12 cellular contexts compared by ENCODE assay signal in genomic region chr7:106604303-106604918, GRCh38. TPM values are rescaled to one million over a fixed set of nuclear protein-coding genes. Genes with fewer than 3 reads are reported as not detected.
A peak's percentile ranks its signal among the peaks of the same experiment; 100 is the strongest.
DNase-seq lines count a peak whose midpoint lies in the region; ATAC-seq and TF ChIP-seq lines count a peak whose summit lies in the region.
"Had no signal": no experiment of that assay in that cellular context is flagged by ENCODE, and none has a peak within 500 bp of the region (broad histone marks: within the 10 kb centered on the region; RNA-seq: fewer than 3 reads in every experiment).

No MANE protein-coding gene starts in this region.

- H3K27ac Mint-ChIP-seq in CD4-positive, CD25-positive, alpha-beta regulatory T cell: peak overlapping the region; percentile 12 to 37 (median 22)
- no peak overlapping the region for H3K27ac Mint-ChIP-seq in T-helper 2 cell treated with Interferon-gamma antibody and Interleukin-4, amounts not matched to agents 5 μg/mL and 100 μg/mL, for 36 hours
- H3K27ac Mint-ChIP-seq in chondrocyte (ENCODE audit: unreplicated experiment): no peak overlapping the region

- H3K27me3 Mint-ChIP-seq in CD4-positive, CD25-positive, alpha-beta regulatory T cell: peaks cover 6% of the 10 kb centered on the region
- H3K27me3 Mint-ChIP-seq in T-helper 2 cell treated with Interferon-gamma antibody and Interleukin-4, amounts not matched to agents 5 μg/mL and 100 μg/mL, for 36 hours (ENCODE audit: low read depth): peaks cover 3% of the 10 kb centered on the region
- H3K27me3 Mint-ChIP-seq in chondrocyte (ENCODE audit: low read depth): no peaks in the 10 kb centered on the region

- H3K36me3 Mint-ChIP-seq in CD4-positive, CD25-positive, alpha-beta regulatory T cell: no peaks in the 10 kb centered on the region
- no peaks in the 10 kb centered on the region for H3K36me3 Mint-ChIP-seq in T-helper 2 cell treated with Interferon-gamma antibody and Interleukin-4, amounts not matched to agents 5 μg/mL and 100 μg/mL, for 36 hours (ENCODE audit: low read depth)
- H3K36me3 Mint-ChIP-seq in chondrocyte (ENCODE audit: low read depth): no peaks in the 10 kb centered on the region

- H3K27ac ChIP-seq in CD4-positive, CD25-positive, alpha-beta regulatory T cell (ENCODE audit: insufficient read depth, low read length, poor library complexity, severe bottlenecking): peak overlapping the region; percentile 60
- peak overlapping the region; percentile 22 for H3K27ac ChIP-seq in effector memory CD4-positive, alpha-beta T cell (ENCODE audit: insufficient read depth, low read length, poor library complexity, severe bottlenecking)
- H3K27ac ChIP-seq: body of pancreas, epithelial cell of prostate, tibial artery had no signal

- no peak overlapping the region for H3K4me3 ChIP-seq in CD4-positive, CD25-positive, alpha-beta regulatory T cell (ENCODE audit: low read depth, low read length)
- no peak overlapping the region for H3K4me3 ChIP-seq in effector memory CD4-positive, alpha-beta T cell (ENCODE audit: insufficient read depth, low read depth, low read length, poor library complexity, severe bottlenecking)
- H3K4me3 ChIP-seq: body of pancreas, tibial artery had no signal

- no peaks in the 10 kb centered on the region for H3K36me3 ChIP-seq in CD4-positive, CD25-positive, alpha-beta regulatory T cell (ENCODE audit: control insufficient read depth, insufficient read depth, low read length)
- H3K36me3 ChIP-seq in effector memory CD4-positive, alpha-beta T cell (ENCODE audit: control insufficient read depth, insufficient read depth, low read length): no peaks in the 10 kb centered on the region
- H3K36me3 ChIP-seq: tibial artery had no signal

- H3K9me3 ChIP-seq in CD4-positive, CD25-positive, alpha-beta regulatory T cell (ENCODE audit: control insufficient read depth in 2 of 2, low read length in 2 of 2): no peaks in the 10 kb centered on the region
- H3K9me3 ChIP-seq in effector memory CD4-positive, alpha-beta T cell (ENCODE audit: control insufficient read depth, low read length): no peaks in the 10 kb centered on the region
- H3K9me3 ChIP-seq: body of pancreas, tibial artery had no signal

- H3K27me3 ChIP-seq in CD4-positive, CD25-positive, alpha-beta regulatory T cell (ENCODE audit: control insufficient read depth, insufficient read depth, low read length): no peaks in the 10 kb centered on the region
- H3K27me3 ChIP-seq in effector memory CD4-positive, alpha-beta T cell (replicated peaks; ENCODE audit: control insufficient read depth, insufficient read depth, low read length, poor library complexity, severe bottlenecking): no peaks in the 10 kb centered on the region
- H3K27me3 ChIP-seq: body of pancreas, tibial artery had no signal

- H3K4me3 Mint-ChIP-seq in CD4-positive, CD25-positive, alpha-beta regulatory T cell: no peak overlapping the region
- no peak overlapping the region for H3K4me3 Mint-ChIP-seq in T-helper 2 cell treated with Interferon-gamma antibody and Interleukin-4, amounts not matched to agents 5 μg/mL and 100 μg/mL, for 36 hours
- H3K4me3 Mint-ChIP-seq in chondrocyte (ENCODE audit: unreplicated experiment): no peak overlapping the region

- TF ChIP-seq CTCF in chondrocyte (IDR thresholded peaks at IDR 0.05): no peak

- ATAC-seq in CD4-positive, CD25-positive, alpha-beta regulatory T cell (ENCODE audit: low read depth in 2 of 2): peak; percentile 76 to 86
- ATAC-seq in GM19035 (IDR thresholded peaks at IDR 0.05; ENCODE audit: unreplicated experiment): no peak
- ATAC-seq: body of pancreas had no signal

- peaks cover 0 to 11% (median 1%) of the 10 kb centered on the region in 4 donors for H3K4me1 Mint-ChIP-seq in CD4-positive, CD25-positive, alpha-beta regulatory T cell
- peaks cover 5% of the 10 kb centered on the region for H3K4me1 Mint-ChIP-seq in T-helper 2 cell treated with Interferon-gamma antibody and Interleukin-4, amounts not matched to agents 5 μg/mL and 100 μg/mL, for 36 hours (ENCODE audit: low read depth)
- peaks cover 7% of the 10 kb centered on the region for H3K4me1 Mint-ChIP-seq in chondrocyte (ENCODE audit: low read depth)

- H3K9me3 Mint-ChIP-seq in CD4-positive, CD25-positive, alpha-beta regulatory T cell: no peaks in the 10 kb centered on the region
- H3K9me3 Mint-ChIP-seq in T-helper 2 cell treated with Interferon-gamma antibody and Interleukin-4, amounts not matched to agents 5 μg/mL and 100 μg/mL, for 36 hours: no peaks in the 10 kb centered on the region
- no peaks in the 10 kb centered on the region for H3K9me3 Mint-ChIP-seq in chondrocyte (ENCODE audit: low read depth)

- no peaks in the 10 kb centered on the region for H3K4me1 ChIP-seq in CD4-positive, CD25-positive, alpha-beta regulatory T cell (ENCODE audit: control insufficient read depth, insufficient read depth, low read length, poor library complexity, severe bottlenecking)
- no peaks in the 10 kb centered on the region for H3K4me1 ChIP-seq in effector memory CD4-positive, alpha-beta T cell (ENCODE audit: control insufficient read depth, insufficient read depth, low read length, poor library complexity, severe bottlenecking)

- DNase-seq in CD4-positive, CD25-positive, alpha-beta regulatory T cell: peak; percentile 12 to 77 (median 46)
- peak; percentile 62 for DNase-seq in DMS53 (lab: John Stamatoyannopoulos, UW)
- DNase-seq in T-helper 2 cell treated with Interferon-gamma antibody and Interleukin-4, amounts not matched to agents 5 μg/mL and 100 μg/mL, for 36 hours (ENCODE audit: low spot score): peak; percentile 41
- peak; percentile 5 to 23 (median 12) for DNase-seq in effector memory CD4-positive, alpha-beta T cell
- DNase-seq in chondrocyte (ENCODE audit: low spot score): no peak
- DNase-seq in NCI-H1930 (lab: John Stamatoyannopoulos, UW): no peak
- DNase-seq: activated CD8-positive, alpha-beta memory T cell treated with anti-CD3 and anti-CD28 coated beads, Interleukin-2, amount 50 U/mL, for 48 hours; body of pancreas; NCI-H1694; tibial artery had no signal

RNA-seq across cellular contexts. Expression of gene CCDC71L, which starts 56.5 kb away (rescaled TPM):
- 19.3 TPM for total RNA-seq in CD4-positive, CD25-positive, alpha-beta regulatory T cell
- 1 to 10 TPM; 3.5 to 6.4 (median 4.6) TPM for polyA plus RNA-seq in CD4-positive, CD25-positive, alpha-beta regulatory T cell
- 22.0 to 24.5 TPM (median 23.1 TPM) in 3 replicates for total RNA-seq in chondrocyte

Comparison
In these comparisons a context has a peak if more than half of its experiments do, and no peak if none do; other contexts are left out.
1. DNase-seq: peak in CD4-positive, CD25-positive, alpha-beta regulatory T cell (3 of 3), DMS53 (single experiment), T-helper 2 cell treated with Interferon-gamma antibody and Interleukin-4, amounts not matched to agents 5 μg/mL and 100 μg/mL, for 36 hours (single experiment) and effector memory CD4-positive, alpha-beta T cell (3 of 3); none in chondrocyte (single experiment) and NCI-H1930 (0 of 2).
2. H3K27ac Mint-ChIP-seq: peak in CD4-positive, CD25-positive, alpha-beta regulatory T cell (3 of 3); none in T-helper 2 cell treated with Interferon-gamma antibody and Interleukin-4, amounts not matched to agents 5 μg/mL and 100 μg/mL, for 36 hours (single experiment) and chondrocyte (single experiment).